Comparison of ENCODE assay signal across 9 cellular contexts in genomic region chr6:166586424-166587156, GRCh38. TPM values are rescaled to one million over a fixed set of nuclear protein-coding genes. Genes with fewer than 3 reads are reported as not detected.
A peak's percentile ranks its signal among the peaks of the same experiment; 100 is the strongest.
DNase-seq lines count a peak whose midpoint lies in the region; ATAC-seq and TF ChIP-seq lines count a peak whose summit lies in the region.
"Had no signal": no experiment of that assay in that cellular context is flagged by ENCODE, and none has a peak within 500 bp of the region (broad histone marks: within the 10 kb centered on the region; RNA-seq: fewer than 3 reads in every experiment).

RAMACL (minus strand) TSS chr6:166586678; CDS start chr6:166586477, 201 bp downstream.

- TF ChIP-seq POLR2A in NB4 (IDR thresholded peaks at IDR 0.05; ENCODE audit: extremely low read depth, insufficient read length), result no peak

- peak within 1 kb of the TSS; percentile 44 for H3K27ac Mint-ChIP-seq in osteocyte (ENCODE audit: unreplicated experiment)

- H3K4me3 Mint-ChIP-seq in osteocyte (ENCODE audit: unreplicated experiment), result no peak within 1 kb of the TSS

- DNase-seq in NOMO-1 treated with DMSO at 0.1 percent for 48 hours (lab: John Stamatoyannopoulos, UW; ENCODE audit: unreplicated experiment) (peak; percentile 19), NOMO-1 treated with dmso at 0.1 percent for 144 hours (lab: John Stamatoyannopoulos, UW; ENCODE audit: unreplicated experiment) (no peak), NB4 (ENCODE audit: low read depth) (peak; percentile 33), osteocyte (ENCODE audit: extremely low spot score, unreplicated experiment) (peak; percentile 54), hippocampal formation (lab: John Stamatoyannopoulos, UW) (no peak), HCEC 1CT (no peak)
- DNase-seq in activated gamma-delta T cell treated with anti-CD3 and anti-CD28 coated beads, Interleukin-2, amount 50 U/mL, for 16 hours (ENCODE audit: low read depth), result peak; percentile 5

- peak; percentile 53 for ATAC-seq in HG02571 (IDR thresholded peaks at IDR 0.05; ENCODE audit: unreplicated experiment)

- H3K9me3 Mint-ChIP-seq in osteocyte (ENCODE audit: unreplicated experiment), result no peaks in the 10 kb centered on the region

- H3K4me3 ChIP-seq in NB4 (ENCODE audit: low read depth, low read length), result no peak within 1 kb of the TSS
- H3K4me3 ChIP-seq: lung had no signal

- no peaks in the 10 kb centered on the region for H3K27me3 Mint-ChIP-seq in osteocyte (ENCODE audit: unreplicated experiment)

- peaks cover 8% of the 10 kb centered on the region for H3K36me3 Mint-ChIP-seq in osteocyte (ENCODE audit: unreplicated experiment)

- TF ChIP-seq CTCF in NB4 (IDR thresholded peaks at IDR 0.05; ENCODE audit: low read depth, low read length) (no peak), osteocyte (IDR thresholded peaks at IDR 0.05) (no peak)

- peaks cover 48% of the 10 kb centered on the region for H3K4me1 Mint-ChIP-seq in osteocyte (ENCODE audit: unreplicated experiment)

RNA-seq across cellular contexts. Expression of gene RAMACL, which starts in this region (rescaled TPM):
- total RNA-seq in osteocyte, result 2.5 and 3.6 TPM in 2 replicates

Comparison
In these comparisons a context has a peak if more than half of its experiments do, and no peak if none do; other contexts are left out.
1. DNase-seq: peak in NOMO-1 treated with DMSO at 0.1 percent for 48 hours (single experiment), NB4 (single experiment), activated gamma-delta T cell treated with anti-CD3 and anti-CD28 coated beads, Interleukin-2, amount 50 U/mL, for 16 hours (single experiment) and osteocyte (single experiment); none in NOMO-1 treated with dmso at 0.1 percent for 144 hours (single experiment), hippocampal formation (0 of 2) and HCEC 1CT (single experiment).